ENCODE assay signal across 8 cellular contexts in genomic region chr18:48161201-48161910, GRCh38.
A peak's percentile ranks its signal among the peaks of the same experiment; 100 is the strongest.
DNase-seq lines count a peak whose midpoint lies in the region; ATAC-seq and TF ChIP-seq lines count a peak whose summit lies in the region.

No MANE protein-coding gene starts in this region.

- no peaks in the 10 kb centered on the region for H3K4me1 Mint-ChIP-seq in T-helper 2 cell treated with Interferon-gamma antibody and Interleukin-4, amounts not matched to agents 5 μg/mL and 100 μg/mL, for 36 hours (ENCODE audit: low read depth)

- H3K9me3 ChIP-seq in right atrium auricular region (no peaks in the 10 kb centered on the region), psoas muscle (no peaks in the 10 kb centered on the region)

- in situ Hi-C loops in Caki2 (cut with HindIII; ENCODE audit: low pct_unique_long_range_greater_than_20kb, low sequenced_read_pairs) = no loop called here

- H3K4me1 ChIP-seq in right atrium auricular region (peaks cover 0 to 23% of the 10 kb centered on the region in 2 donors), psoas muscle (peaks cover 3% of the 10 kb centered on the region)

- ATAC-seq in GM21723 (IDR thresholded peaks at IDR 0.05; ENCODE audit: unreplicated experiment) (peak; percentile 84), psoas muscle (peak; percentile 94 to 98 (median 94))

- H3K4me3 ChIP-seq in right atrium auricular region = peak overlapping the region; percentile 56 to 71
- peak overlapping the region; percentile 70 for H3K4me3 ChIP-seq in psoas muscle

- no peaks in the 10 kb centered on the region for H3K36me3 ChIP-seq in right atrium auricular region
- no peaks in the 10 kb centered on the region for H3K36me3 ChIP-seq in psoas muscle (ENCODE audit: insufficient read depth in 1 of 2, low read depth in 1 of 2)

- no peak for TF ChIP-seq CTCF in right atrium auricular region (IDR thresholded peaks at IDR 0.05)
- no peak for TF ChIP-seq CTCF in psoas muscle (IDR thresholded peaks at IDR 0.05)

- H3K27ac ChIP-seq in right atrium auricular region = peak overlapping the region; percentile 79 to 91
- peak overlapping the region; percentile 43 for H3K27ac ChIP-seq in psoas muscle

- peak overlapping the region; percentile 56 for H3K4me3 Mint-ChIP-seq in T-helper 2 cell treated with Interferon-gamma antibody and Interleukin-4, amounts not matched to agents 5 μg/mL and 100 μg/mL, for 36 hours

- intact Hi-C loops in psoas muscle (cut with DNase I) = no loop called here

- no peaks in the 10 kb centered on the region for H3K9me3 Mint-ChIP-seq in T-helper 2 cell treated with Interferon-gamma antibody and Interleukin-4, amounts not matched to agents 5 μg/mL and 100 μg/mL, for 36 hours

- peaks cover 47% of the 10 kb centered on the region for H3K27me3 Mint-ChIP-seq in T-helper 2 cell treated with Interferon-gamma antibody and Interleukin-4, amounts not matched to agents 5 μg/mL and 100 μg/mL, for 36 hours (ENCODE audit: low read depth)

- H3K27ac Mint-ChIP-seq in T-helper 2 cell treated with Interferon-gamma antibody and Interleukin-4, amounts not matched to agents 5 μg/mL and 100 μg/mL, for 36 hours = no peak overlapping the region

- H3K36me3 Mint-ChIP-seq in T-helper 2 cell treated with Interferon-gamma antibody and Interleukin-4, amounts not matched to agents 5 μg/mL and 100 μg/mL, for 36 hours (ENCODE audit: low read depth) = no peaks in the 10 kb centered on the region

- DNase-seq in Caki2 (ENCODE audit: low read depth) (peak; percentile 69), LoVo (ENCODE audit: low spot score) (peak; percentile 81), anterior cingulate cortex (lab: John Stamatoyannopoulos, UW) (peak in 55 of 58 donors; percentile 11 to 91 (median 65)), right atrium auricular region (ENCODE audit: low spot score) (peak; percentile 79), psoas muscle (peak; percentile 82 to 87), ureter (ENCODE audit: low spot score) (peak; percentile 92)
- DNase-seq in T-helper 2 cell treated with Interferon-gamma antibody and Interleukin-4, amounts not matched to agents 5 μg/mL and 100 μg/mL, for 36 hours (ENCODE audit: low spot score) = peak; percentile 66

- 2 to 3% (median 3%) methylated on average over 18 to 53 of the region's 53 CpGs for WGBS in psoas muscle, 3 donors

- no peaks in the 10 kb centered on the region for H3K27me3 ChIP-seq in right atrium auricular region
- H3K27me3 ChIP-seq in psoas muscle (ENCODE audit: insufficient read depth in 3 of 3, low read length in 2 of 3) = no peaks in the 10 kb centered on the region

Comparison
In these comparisons a context has a peak if more than half of its experiments do, and no peak if none do; other contexts are left out.
1. Peak in every context shown above with its lines: DNase-seq, ATAC-seq, H3K4me3 ChIP-seq and H3K27ac ChIP-seq.